Comparison of ENCODE assay signal across 22 cellular contexts in genomic region chr1:76005755-76006154, GRCh38.
"Had no signal": no experiment of that assay in that cellular context is flagged by ENCODE, and none has a peak within 500 bp of the region (broad histone marks: within the 10 kb centered on the region; RNA-seq: fewer than 3 reads in every experiment).

No MANE protein-coding gene starts in this region.

- H3K27ac ChIP-seq: breast epithelium, dorsolateral prefrontal cortex, esophagus squamous epithelium, foreskin keratinocyte, neural progenitor cell, transverse colon had no signal

- H3K4me3 ChIP-seq: breast epithelium, dorsolateral prefrontal cortex, esophagus squamous epithelium, lung, neural progenitor cell, sigmoid colon, transverse colon had no signal

- H3K9me3 ChIP-seq: breast epithelium, esophagus squamous epithelium, sigmoid colon, transverse colon had no signal

- ATAC-seq: foreskin keratinocyte; left lobe of liver; naive thymus-derived CD8-positive, alpha-beta T cell; stimulated activated naive B cell treated with anti-CD40 and anti-IgM and Interleukin-4, amounts not matched to agents 10 μg/mL and 1 μg/mL and 100 μg/mL, for 72 hours; WTC11 had no signal

- H3K27me3 ChIP-seq: breast epithelium, dorsolateral prefrontal cortex, esophagus squamous epithelium, foreskin keratinocyte, neural progenitor cell, sigmoid colon, transverse colon had no signal

- H3K9ac ChIP-seq: neural progenitor cell had no signal

- H3K4me2 ChIP-seq: neural progenitor cell had no signal

- H3K4me1 ChIP-seq: breast epithelium, esophagus squamous epithelium, foreskin keratinocyte, neural progenitor cell, transverse colon had no signal

- DNase-seq: activated CD8-positive, alpha-beta memory T cell treated with anti-CD3 and anti-CD28 coated beads for 24 hours; activated CD8-positive, alpha-beta memory T cell treated with anti-CD3 and anti-CD28 coated beads, Interleukin-2, amount 50 U/mL, for 4 hours; activated naive CD4-positive, alpha-beta T cell; activated T-cell treated with anti-CD3 and anti-CD28 coated beads, Interleukin-2, amount 50 U/mL, for 24 hours; dorsolateral prefrontal cortex; endodermal cell; esophagus squamous epithelium; foreskin keratinocyte; immature natural killer cell; naive thymus-derived CD8-positive, alpha-beta T cell; retina; stimulated activated CD4-positive, alpha-beta T cell treated with anti-CD3 and anti-CD28 coated beads, Interleukin-2, amount 100 ng/mL, for 48 hours; stimulated activated CD8-positive, alpha-beta memory T cell treated with anti-CD3 and anti-CD28 coated beads, Interleukin-4, amount 100 ng/mL, for 48 hours; stimulated activated naive B cell treated with anti-CD40 and anti-IgM and Interleukin-4, amounts not matched to agents 10 μg/mL and 1 μg/mL and 100 μg/mL, for 72 hours; T-helper 9 cell; transverse colon had no signal

- H2AFZ ChIP-seq: neural progenitor cell had no signal

- H3K36me3 ChIP-seq: breast epithelium, esophagus squamous epithelium, neural progenitor cell, sigmoid colon, transverse colon had no signal
